In genomic region chr13:72129117-72129516, GRCh38 we compare ENCODE assay signal across 24 cellular contexts.
"Had no signal": no experiment of that assay in that cellular context is flagged by ENCODE, and none has a peak within 500 bp of the region (broad histone marks: within the 10 kb centered on the region; RNA-seq: fewer than 3 reads in every experiment).

No MANE protein-coding gene starts in this region.

- FAIRE-seq: small intestine had no signal

- H3K4me2 ChIP-seq: neural progenitor cell had no signal

- DNase-seq: natural killer cell; occipital lobe; ovary; posterior cingulate gyrus; psoas muscle; right cardiac atrium; right lobe of liver; sigmoid colon; small intestine; stimulated activated CD4-positive, alpha-beta T cell treated with anti-CD3 and anti-CD28 coated beads, Interleukin-15, amount 100 ng/mL, for 24 hours; stimulated activated CD4-positive, alpha-beta T cell treated with anti-CD3 and anti-CD28 coated beads, Interleukin-2, amount 100 ng/mL, for 24 hours; stimulated activated CD4-positive, alpha-beta T cell treated with anti-CD3 and anti-CD28 coated beads, Interleukin-2, amount 100 ng/mL, for 48 hours; stimulated activated CD4-positive, alpha-beta T cell treated with anti-CD3 and anti-CD28 coated beads, Interleukin-4, amount 100 ng/mL, for 24 hours; stimulated activated naive B cell treated with anti-CD40 and anti-IgM and Interleukin-4, amounts not matched to agents 10 μg/mL and 1 μg/mL and 100 μg/mL, for 72 hours; stimulated activated naive CD4-positive, alpha-beta T cell treated with Interleukin-2 at 50 U/mL for 16 hours; stomach; thyroid gland; upper lobe of right lung; uterus had no signal

- ATAC-seq: natural killer cell; psoas muscle; right cardiac atrium; right lobe of liver; stimulated activated effector memory CD8-positive, alpha-beta T cell treated with anti-CD3 and anti-CD28 coated beads, Interleukin-12 subunit alpha, Interleukin-12 subunit beta, amount 100 ng/mL, for 72 hours; stimulated activated naive B cell treated with anti-CD40 and anti-IgM and Interleukin-4, amounts not matched to agents 10 μg/mL and 1 μg/mL and 100 μg/mL, for 72 hours; upper lobe of right lung had no signal

- H2AFZ ChIP-seq: neural progenitor cell, parathyroid adenoma had no signal

- H3K9me3 ChIP-seq: ovary, psoas muscle, right lobe of liver, sigmoid colon, stomach, thoracic aorta, thyroid gland, tibial nerve, upper lobe of right lung, uterus had no signal

- H3K79me2 ChIP-seq: parathyroid adenoma had no signal

- H3K27me3 ChIP-seq: neural progenitor cell, ovary, right lobe of liver, sigmoid colon, stomach, thyroid gland, tibial nerve, upper lobe of right lung, uterus had no signal

- H3K36me3 ChIP-seq: neural progenitor cell, ovary, right lobe of liver, sigmoid colon, stomach, thoracic aorta, thyroid gland, tibial nerve, upper lobe of right lung, uterus had no signal

- H3K9ac ChIP-seq: neural progenitor cell, parathyroid adenoma had no signal

- H3K4me3 ChIP-seq: neural progenitor cell, ovary, psoas muscle, right lobe of liver, sigmoid colon, stomach, thoracic aorta, thyroid gland, tibial nerve, upper lobe of right lung, uterus had no signal

- H3K4me1 ChIP-seq: psoas muscle, right lobe of liver, sigmoid colon, stomach, thyroid gland, tibial nerve, upper lobe of right lung, uterus had no signal

- H3K27ac ChIP-seq: neural progenitor cell, ovary, parathyroid adenoma, psoas muscle, right lobe of liver, sigmoid colon, stomach, thoracic aorta, thyroid gland, tibial nerve, upper lobe of right lung, uterus had no signal
